Comparison of ENCODE assay signal across 17 cellular contexts in the genomic region with DNA sequence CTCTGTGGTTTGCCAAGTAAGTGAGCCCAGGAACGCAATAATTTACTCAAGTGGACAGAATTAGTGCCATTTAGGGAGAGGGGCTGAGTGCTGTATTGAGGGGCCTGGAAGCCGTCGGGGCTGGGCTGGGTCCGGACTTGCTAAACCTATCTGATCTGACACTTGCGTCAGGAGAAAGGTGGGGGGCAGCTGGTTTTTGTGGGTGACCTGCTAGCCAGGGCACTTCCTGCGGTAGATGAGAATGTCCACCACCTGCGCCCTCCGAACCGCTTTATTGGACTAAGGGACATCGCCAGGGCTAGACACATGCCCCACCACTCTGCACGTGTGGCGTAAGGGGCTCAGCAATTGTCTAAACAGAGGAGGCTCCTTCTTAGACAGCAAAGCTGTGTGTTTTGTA.
DNase-seq lines count a peak whose midpoint lies in the region; TF ChIP-seq lines count a peak whose summit lies in the region.
"Had no signal": no experiment of that assay in that cellular context is flagged by ENCODE, and none has a peak within 500 bp of the region (broad histone marks: within the 10 kb centered on the region; RNA-seq: fewer than 3 reads in every experiment).

No MANE protein-coding gene starts in this region.

- no peaks in the 10 kb centered on the region for H4K20me1 ChIP-seq in BLaER1
- H4K20me1 ChIP-seq in neural progenitor cell (ENCODE audit: low read depth), result no peaks in the 10 kb centered on the region

- H3K36me3 ChIP-seq in BLaER1, result no peaks in the 10 kb centered on the region
- no peaks in the 10 kb centered on the region for H3K36me3 ChIP-seq in neural progenitor cell
- H3K36me3 ChIP-seq: HAP-1 had no signal

- H3K9me3 ChIP-seq in BLaER1, result peaks cover 13% of the 10 kb centered on the region
- H3K9me3 ChIP-seq in neural progenitor cell (ENCODE audit: low read depth), result no peaks in the 10 kb centered on the region
- H3K9me3 ChIP-seq: HAP-1 had no signal

- no peak overlapping the region for H3K4me3 Mint-ChIP-seq in brain
- H3K4me3 Mint-ChIP-seq in neural progenitor cell, result no peak overlapping the region
- H3K4me3 Mint-ChIP-seq: CD4-positive, alpha-beta T cell had no signal

- H3K4me3 ChIP-seq in BLaER1, result no peak overlapping the region
- no peak overlapping the region for H3K4me3 ChIP-seq in Jurkat, Clone E6-1 (ENCODE audit: low read length)
- no peak overlapping the region for H3K4me3 ChIP-seq in neural progenitor cell
- H3K4me3 ChIP-seq: GM12878, GM23248, HAP-1 had no signal

- H3K4me2 ChIP-seq in BLaER1 (peak overlapping the region; percentile 77), neural progenitor cell (no peak overlapping the region)

- H3K9me3 Mint-ChIP-seq in brain (peaks cover 7 to 32% (median 13%) of the 10 kb centered on the region in 5 experiments), neural progenitor cell (peaks cover 16% of the 10 kb centered on the region)

- H3K79me2 ChIP-seq in neural progenitor cell (ENCODE audit: low read depth), result no peaks in the 10 kb centered on the region

- H3F3A ChIP-seq in neural progenitor cell (ENCODE audit: low read depth), result peaks cover 2% of the 10 kb centered on the region

- no peaks in the 10 kb centered on the region for H3K27me3 ChIP-seq in BLaER1
- H3K27me3 ChIP-seq in neural progenitor cell, result no peaks in the 10 kb centered on the region

- H3K36me3 Mint-ChIP-seq in brain (peaks cover 16% of the 10 kb centered on the region), neural progenitor cell (peaks cover 9% of the 10 kb centered on the region)

- peak overlapping the region in 3 of 5 experiments; percentile 60 to 80 (median 68) for H3K27ac Mint-ChIP-seq in brain
- peak overlapping the region; percentile 58 for H3K27ac Mint-ChIP-seq in neural progenitor cell
- H3K27ac Mint-ChIP-seq: CD4-positive, alpha-beta T cell had no signal

- H3K4me1 Mint-ChIP-seq in brain (peaks cover 44% of the 10 kb centered on the region), neural progenitor cell (peaks cover 22% of the 10 kb centered on the region)

- no peak overlapping the region for H3K9ac ChIP-seq in BLaER1
- H3K9ac ChIP-seq in neural progenitor cell, result no peak overlapping the region
- H3K9ac ChIP-seq: GM23248 had no signal

- H3K27ac ChIP-seq in BLaER1 (no peak overlapping the region), neural progenitor cell (no peak overlapping the region)
- H3K27ac ChIP-seq: GM23248 had no signal

- H3K4me1 ChIP-seq in BLaER1 (peaks cover 50% of the 10 kb centered on the region), neural progenitor cell (peaks cover 19% of the 10 kb centered on the region)
- H3K4me1 ChIP-seq: HAP-1 had no signal

- no peak for TF ChIP-seq CTCF in brain (conservative IDR thresholded peaks at IDR 0.05)
- no peak for TF ChIP-seq CTCF in neural progenitor cell (IDR thresholded peaks at IDR 0.05)
- TF ChIP-seq CTCF in GM20000 (IDR thresholded peaks at IDR 0.05; ENCODE audit: extremely low read depth, missing control alignments), result no peak

- H2AFZ ChIP-seq in neural progenitor cell (replicated peaks), result no peak overlapping the region
- H2AFZ ChIP-seq: GM23248 had no signal

- H3K27me3 Mint-ChIP-seq in brain (no peaks in the 10 kb centered on the region), neural progenitor cell (ENCODE audit: insufficient read depth, low read depth) (peaks cover 10% of the 10 kb centered on the region)

- peak; percentile 8 for DNase-seq in Jurkat, Clone E6-1 (ENCODE audit: low read depth, low spot score)
- no peak for DNase-seq in neural progenitor cell (ENCODE audit: low spot score)
- DNase-seq in GM20000 (ENCODE audit: low spot score), result no peak
- DNase-seq in SHP77 (lab: John Stamatoyannopoulos, UW), result no peak
- no peak for DNase-seq in NCI-H2227 treated with DMSO at 0.1 percent for 48 hours (lab: John Stamatoyannopoulos, UW)
- DNase-seq in activated effector memory CD4-positive, alpha-beta T cell treated with anti-CD3 and anti-CD28 coated beads, Interleukin-2, amount 50 U/mL, for 16 hours, result no peak
- DNase-seq: 8988T; AML-193; C1 segment of cervical spinal cord; Calu3; CD4-positive, alpha-beta T cell; DMS 273 treated with DMSO at 0.1 percent for 48 hours had no signal
